Comparison of ENCODE assay signal across 12 cellular contexts in the genomic region with DNA sequence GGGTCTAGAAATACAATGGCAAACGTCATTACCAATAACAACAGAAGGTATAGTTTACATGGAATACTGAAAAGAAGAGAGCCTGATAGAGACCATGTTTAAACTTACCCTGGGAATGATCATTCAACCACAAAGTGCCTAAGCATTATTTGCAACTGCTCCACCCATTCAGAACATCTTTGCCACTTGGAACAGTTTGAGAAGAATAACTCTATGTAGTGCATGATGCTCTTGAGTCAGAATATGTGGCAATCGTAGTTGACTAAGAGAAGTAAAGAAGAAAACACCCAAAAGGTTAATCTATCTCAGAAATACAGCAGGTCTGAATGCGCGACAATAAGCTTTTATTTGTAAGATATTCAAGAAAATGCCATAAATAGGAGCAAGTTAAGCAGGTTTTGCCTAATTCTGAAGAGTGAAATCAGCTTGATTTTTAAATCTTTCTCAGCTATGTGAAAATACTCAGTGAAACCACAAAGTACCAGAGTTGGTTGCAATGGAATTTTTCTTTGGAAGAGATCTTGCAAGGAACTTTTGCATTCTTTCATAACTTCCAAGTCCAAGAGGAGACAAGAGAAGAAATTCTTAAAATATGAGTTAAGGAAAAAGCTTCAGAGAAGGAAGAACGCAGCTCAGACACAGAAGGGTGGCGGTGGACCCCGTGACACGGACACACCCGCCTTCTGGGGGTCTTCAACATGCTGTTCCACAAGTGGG.
DNase-seq lines count a peak whose midpoint lies in the region; ATAC-seq, FAIRE-seq and TF ChIP-seq lines count a peak whose summit lies in the region.
"Had no signal": no experiment of that assay in that cellular context is flagged by ENCODE, and none has a peak within 500 bp of the region (broad histone marks: within the 10 kb centered on the region; RNA-seq: fewer than 3 reads in every experiment).

No MANE protein-coding gene starts in this region.

- peak overlapping the region; percentile 86 for H3K27ac Mint-ChIP-seq in chondrocyte (ENCODE audit: unreplicated experiment)
- H3K27ac Mint-ChIP-seq: CD8-positive, alpha-beta T cell had no signal

- 57% methylated on average over 9 of the region's 9 CpGs for WGBS in suprapubic skin

- no peaks in the 10 kb centered on the region for H3K9me3 Mint-ChIP-seq in chondrocyte (ENCODE audit: low read depth)
- H3K9me3 Mint-ChIP-seq: CD8-positive, alpha-beta T cell had no signal

- peaks cover 3% of the 10 kb centered on the region for H3K36me3 Mint-ChIP-seq in chondrocyte (ENCODE audit: low read depth)

- no peak for ATAC-seq in GM18909 (IDR thresholded peaks at IDR 0.05; ENCODE audit: poor library complexity, unreplicated experiment)
- ATAC-seq: CD8-positive, alpha-beta T cell had no signal

- H3K4me3 Mint-ChIP-seq in chondrocyte (ENCODE audit: unreplicated experiment) = no peak overlapping the region
- H3K4me3 Mint-ChIP-seq: CD8-positive, alpha-beta T cell had no signal

- TF ChIP-seq EP300 in suprapubic skin (IDR thresholded peaks at IDR 0.05) = no peak

- no peak overlapping the region for H3K4me3 ChIP-seq in right atrium auricular region
- no peak overlapping the region for H3K4me3 ChIP-seq in suprapubic skin

- peaks cover 38% of the 10 kb centered on the region for H3K4me1 Mint-ChIP-seq in chondrocyte (ENCODE audit: low read depth)

- no peaks in the 10 kb centered on the region for H3K27me3 ChIP-seq in right atrium auricular region
- no peaks in the 10 kb centered on the region for H3K27me3 ChIP-seq in suprapubic skin

- TF ChIP-seq CTCF in chondrocyte (IDR thresholded peaks at IDR 0.05) = no peak
- TF ChIP-seq CTCF in right atrium auricular region (IDR thresholded peaks at IDR 0.05) = no peak
- TF ChIP-seq CTCF in suprapubic skin (IDR thresholded peaks at IDR 0.05) = no peak

- H3K4me1 ChIP-seq in right atrium auricular region (peaks cover 0 to 16% of the 10 kb centered on the region in 2 donors), suprapubic skin (peaks cover 27% of the 10 kb centered on the region)

- H3K9me3 ChIP-seq in right atrium auricular region (no peaks in the 10 kb centered on the region), suprapubic skin (no peaks in the 10 kb centered on the region)

- no peaks in the 10 kb centered on the region for H3K27me3 Mint-ChIP-seq in chondrocyte (ENCODE audit: low read depth)

- no peak for TF ChIP-seq POLR2A in suprapubic skin (IDR thresholded peaks at IDR 0.05)
- TF ChIP-seq POLR2A in GM12892 (IDR thresholded peaks at IDR 0.05; ENCODE audit: low read depth, low read length) = no peak

- no peaks in the 10 kb centered on the region for H3K36me3 ChIP-seq in right atrium auricular region
- peaks cover 3% of the 10 kb centered on the region for H3K36me3 ChIP-seq in suprapubic skin

- no peak for FAIRE-seq in GM12892 (lab: Jason Lieb, UNC)

- DNase-seq in GM03348 (ENCODE audit: low spot score) (peak; percentile 76), chondrocyte (ENCODE audit: low spot score) (no peak), right atrium auricular region (ENCODE audit: low spot score) (no peak), suprapubic skin (ENCODE audit: low spot score in 2 of 2) (no peak), GM12892 (ENCODE audit: insufficient read length) (no peak), T-helper 2 cell (no peak), GF-D8 (lab: John Stamatoyannopoulos, UW) (no peak)
- DNase-seq: activated CD8-positive, alpha-beta memory T cell treated with anti-CD3 and anti-CD28 coated beads, Interleukin-2, amount 50 U/mL, for 48 hours; CD8-positive, alpha-beta T cell; H7; hypothalamus had no signal

- H3K27ac ChIP-seq in right atrium auricular region (peak overlapping the region; percentile 56 to 79), suprapubic skin (peak overlapping the region; percentile 79)
